1 cellular context compared by ENCODE assay signal in the genomic region with DNA sequence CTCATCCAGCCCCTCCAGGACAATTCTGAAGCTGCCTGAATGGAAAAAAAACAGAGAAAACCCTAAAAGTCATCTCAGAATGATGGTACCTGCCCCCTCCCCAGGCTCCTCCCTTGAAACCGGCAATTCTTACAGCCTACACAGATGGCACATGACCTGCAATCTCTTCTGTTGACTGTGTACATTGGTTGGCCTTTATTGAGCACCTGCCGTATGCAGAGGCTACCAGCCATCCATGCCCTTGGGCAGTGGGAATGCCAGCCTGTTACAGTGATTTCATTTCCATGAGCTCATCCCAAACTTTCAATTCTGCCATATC.
TF ChIP-seq lines count a peak whose summit lies in the region.

No MANE protein-coding gene starts in this region.

TF ChIP-seq in GM23338, 12 proteins besides CTCF, POLR2A, EP300 and RAD21 (continued from another document):
- TF ChIP-seq ZNF331 (CRISPR knock-in tag; IDR thresholded peaks at IDR 0.05; ENCODE audit: low read depth), result no peak
